1 cellular context compared by ENCODE assay signal in genomic region chr1:38083541-38083940, GRCh38.
A peak's percentile ranks its signal among the peaks of the same experiment; 100 is the strongest.
TF ChIP-seq lines count a peak whose summit lies in the region.

No MANE protein-coding gene starts in this region.

TF ChIP-seq in HepG2, 621 proteins besides CTCF, POLR2A, EP300 and RAD21:
- TF ChIP-seq ZNF691 (CRISPR knock-in tag; IDR thresholded peaks at IDR 0.05; ENCODE audit: borderline replicate concordance, low read depth) (no peak), ZNF607 (CRISPR knock-in tag; IDR thresholded peaks at IDR 0.05; ENCODE audit: borderline replicate concordance) (0 out of 2 replicates have a peak, but pooled peaks have one; percentile 27), KLF9 (CRISPR knock-in tag; IDR thresholded peaks at IDR 0.05; ENCODE audit: low read depth) (no peak), ZBTB7A (CRISPR knock-in tag; IDR thresholded peaks at IDR 0.05) (no peak), ZNF724P (CRISPR knock-in tag; IDR thresholded peaks at IDR 0.05; ENCODE audit: borderline replicate concordance) (no peak), MTA1 (CRISPR knock-in tag; IDR thresholded peaks at IDR 0.05; ENCODE audit: borderline replicate concordance) (0 out of 2 replicates have a peak, but pooled peaks have one; percentile 27), ZNF12 (CRISPR knock-in tag; IDR thresholded peaks at IDR 0.05) (no peak)
